13 cellular contexts compared by ENCODE assay signal in genomic region chr21:37240978-37241377, GRCh38.
"Had no signal": no experiment of that assay in that cellular context is flagged by ENCODE, and none has a peak within 500 bp of the region (broad histone marks: within the 10 kb centered on the region; RNA-seq: fewer than 3 reads in every experiment).

No MANE protein-coding gene starts in this region.

- H3K27ac ChIP-seq: cardiac muscle cell, SK-N-MC, tibial artery, uterus had no signal

- H3K4me3 ChIP-seq: cardiac muscle cell, SK-N-MC, tibial artery, uterus had no signal

- H3K9me3 Mint-ChIP-seq: activated CD4-positive, alpha-beta memory T cell treated with anti-CD3 and anti-CD28 coated beads for 36 hours; stimulated activated memory B cell treated with anti-CD40 and anti-IgM and Interleukin-4, amounts not matched to agents 10 μg/mL and 1 μg/mL and 100 μg/mL, for 72 hours; T-cell had no signal

- ATAC-seq: right cardiac atrium; stimulated activated memory B cell treated with anti-CD40 and anti-IgM and Interleukin-4, amounts not matched to agents 10 μg/mL and 1 μg/mL and 100 μg/mL, for 72 hours; T-cell had no signal

- H3K4me3 Mint-ChIP-seq: activated CD4-positive, alpha-beta memory T cell treated with anti-CD3 and anti-CD28 coated beads for 36 hours; stimulated activated memory B cell treated with anti-CD40 and anti-IgM and Interleukin-4, amounts not matched to agents 10 μg/mL and 1 μg/mL and 100 μg/mL, for 72 hours; T-cell had no signal

- H3K9me3 ChIP-seq: tibial artery, uterus had no signal

- H3K36me3 ChIP-seq: uterus had no signal

- H3K27me3 Mint-ChIP-seq: activated CD4-positive, alpha-beta memory T cell treated with anti-CD3 and anti-CD28 coated beads for 36 hours; stimulated activated memory B cell treated with anti-CD40 and anti-IgM and Interleukin-4, amounts not matched to agents 10 μg/mL and 1 μg/mL and 100 μg/mL, for 72 hours; T-cell had no signal

- H3K4me1 ChIP-seq: uterus had no signal

- H3K27me3 ChIP-seq: cardiac muscle cell, tibial artery, uterus had no signal

- H3K27ac Mint-ChIP-seq: activated CD4-positive, alpha-beta memory T cell treated with anti-CD3 and anti-CD28 coated beads for 36 hours; stimulated activated memory B cell treated with anti-CD40 and anti-IgM and Interleukin-4, amounts not matched to agents 10 μg/mL and 1 μg/mL and 100 μg/mL, for 72 hours had no signal

- DNase-seq: activated CD4-positive, alpha-beta memory T cell treated with anti-CD3 and anti-CD28 coated beads for 36 hours; activated effector memory CD4-positive, alpha-beta T cell treated with anti-CD3 and anti-CD28 coated beads, Interleukin-2, amount 50 U/mL, for 16 hours; effector memory CD4-positive, alpha-beta T cell; hippocampal formation; kidney glomerular epithelial cell; posterior cingulate gyrus; right cardiac atrium; T-cell; tibial artery; uterus had no signal
